8 cellular contexts compared by ENCODE assay signal in genomic region chr15:87604857-87605446, GRCh38.
A peak's percentile ranks its signal among the peaks of the same experiment; 100 is the strongest.
DNase-seq lines count a peak whose midpoint lies in the region; ATAC-seq, FAIRE-seq and TF ChIP-seq lines count a peak whose summit lies in the region.

No MANE protein-coding gene starts in this region.

- no peak overlapping the region for H3K4me3 Mint-ChIP-seq in nephron

- CTCF ChIA-PET in GM10248 (lab: Yijun Ruan, JAX), result interaction anchor here (1.0 to 3.1 kb wide), 3 partner anchors 7 to 27 kb away, joined by 3 to 7 read pairs (median 4); no protein-coding TSS in a partner anchor

- peaks cover 20% of the 10 kb centered on the region for H3K4me1 Mint-ChIP-seq in nephron

- DNase-seq in GM10248 (ENCODE audit: extremely low spot score), result peak; percentile 3
- peak; percentile 47 for DNase-seq in amniotic epithelial cell (ENCODE audit: low read depth)
- no peak for DNase-seq in GM19239 (ENCODE audit: insufficient read length, low spot score)
- no peak for DNase-seq in NCI-H2107 (lab: John Stamatoyannopoulos, UW)

- no peak for FAIRE-seq in GM19239 (lab: Jason Lieb, UNC)

- H3K27me3 Mint-ChIP-seq in nephron (ENCODE audit: low read depth), result no peaks in the 10 kb centered on the region

- POLR2A ChIA-PET in GM10248 (lab: Yijun Ruan, JAX), result no interaction called here

- H3K27ac Mint-ChIP-seq in nephron, result no peak overlapping the region

- ATAC-seq in HG03565 (IDR thresholded peaks at IDR 0.05; ENCODE audit: unreplicated experiment) (peak; percentile 64), GM19023 (IDR thresholded peaks at IDR 0.05; ENCODE audit: unreplicated experiment) (no peak), GM21786 (IDR thresholded peaks at IDR 0.05; ENCODE audit: unreplicated experiment) (no peak)

- TF ChIP-seq CTCF in GM10248 (IDR thresholded peaks at IDR 0.05; ENCODE audit: control extremely low read depth, extremely low read depth, low read depth, missing control alignments) (peak; percentile 18), nephron (IDR thresholded peaks at IDR 0.05; ENCODE audit: unreplicated experiment in 3 of 3) (peak; percentile 39 to 64 (median 41))

- no peaks in the 10 kb centered on the region for H3K36me3 Mint-ChIP-seq in nephron (ENCODE audit: low read depth)

- no peaks in the 10 kb centered on the region for H3K9me3 Mint-ChIP-seq in nephron

Comparison
In these comparisons a context has a peak if more than half of its experiments do, and no peak if none do; other contexts are left out.
1. DNase-seq: peak in GM10248 (single experiment) and amniotic epithelial cell (single experiment); none in GM19239 (single experiment) and NCI-H2107 (single experiment).